12 cellular contexts compared by ENCODE assay signal in the genomic region with DNA sequence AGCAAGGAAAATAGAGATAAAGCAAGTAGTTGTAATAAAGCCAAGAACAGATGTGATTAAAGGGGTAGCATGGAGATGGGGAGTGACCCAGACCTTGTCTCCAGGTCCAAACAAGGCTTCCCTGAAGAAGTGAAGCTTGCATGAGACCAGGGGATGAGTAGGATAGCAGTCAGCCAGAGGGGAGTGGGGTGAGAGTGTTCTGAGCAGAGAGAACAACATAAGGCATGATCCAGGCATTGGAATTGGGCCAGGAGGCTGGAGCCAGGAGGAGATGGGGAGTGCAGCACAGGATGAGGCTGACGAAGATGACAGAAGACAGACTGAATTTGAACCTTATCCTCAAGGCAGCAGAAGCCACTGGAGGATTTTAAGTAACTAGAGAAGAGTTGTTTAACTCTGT. TPM values are rescaled to one million over a fixed set of nuclear protein-coding genes. Genes with fewer than 3 reads are reported as not detected.
DNase-seq lines count a peak whose midpoint lies in the region; ATAC-seq and TF ChIP-seq lines count a peak whose summit lies in the region.
"Had no signal": no experiment of that assay in that cellular context is flagged by ENCODE, and none has a peak within 500 bp of the region (broad histone marks: within the 10 kb centered on the region; RNA-seq: fewer than 3 reads in every experiment).

No MANE protein-coding gene starts in this region.

- ATAC-seq in CD4-positive, alpha-beta T cell (ENCODE audit: poor library complexity): no peak
- ATAC-seq: stimulated activated naive CD8-positive, alpha-beta T cell treated with anti-CD3 and anti-CD28 coated beads, Interleukin-15, amount 100 ng/mL, for 72 hours had no signal

- H3K27me3 Mint-ChIP-seq in CD4-positive, alpha-beta T cell: no peaks in the 10 kb centered on the region
- H3K27me3 Mint-ChIP-seq: stimulated activated naive CD8-positive, alpha-beta T cell treated with anti-CD3 and anti-CD28 coated beads, Interleukin-15, amount 100 ng/mL, for 72 hours had no signal

- DNase-seq in AG10803 (ENCODE audit: low read depth) (peak; percentile 76), NCI-H2171 (lab: John Stamatoyannopoulos, UW) (peak; percentile 71), dorsolateral prefrontal cortex (peak in 9 of 10 donors; percentile 59 to 93 (median 67)), mucosa of gallbladder (ENCODE audit: low spot score) (peak; percentile 28), islet precursor cell (no peak), LoVo (ENCODE audit: low spot score) (no peak)
- no peak for DNase-seq in central memory CD4-positive, alpha-beta T cell
- no peak for DNase-seq in CD4-positive, alpha-beta T cell
- DNase-seq: activated CD4-positive, CD25-positive, alpha-beta regulatory T cell treated with anti-CD3 and anti-CD28 coated beads, Interleukin-2, amount 50 U/mL, for 72 hours; immature natural killer cell; right lobe of liver; stimulated activated naive CD8-positive, alpha-beta T cell treated with anti-CD3 and anti-CD28 coated beads, Interleukin-15, amount 100 ng/mL, for 72 hours had no signal

- no peaks in the 10 kb centered on the region for H3K36me3 Mint-ChIP-seq in CD4-positive, alpha-beta T cell (ENCODE audit: low read depth)

- H3K27ac ChIP-seq in dorsolateral prefrontal cortex: peak overlapping the region in 50 of 59 donors; percentile 24 to 84 (median 62)
- H3K27ac ChIP-seq in CD4-positive, alpha-beta T cell (ENCODE audit: low read depth, low read length): no peak overlapping the region
- H3K27ac ChIP-seq: right lobe of liver had no signal

- H3K4me3 Mint-ChIP-seq in CD4-positive, alpha-beta T cell: no peak overlapping the region
- H3K4me3 Mint-ChIP-seq: immature natural killer cell; stimulated activated naive CD8-positive, alpha-beta T cell treated with anti-CD3 and anti-CD28 coated beads, Interleukin-15, amount 100 ng/mL, for 72 hours had no signal

- no peaks in the 10 kb centered on the region for H3K9me3 Mint-ChIP-seq in CD4-positive, alpha-beta T cell
- H3K9me3 Mint-ChIP-seq: immature natural killer cell; stimulated activated naive CD8-positive, alpha-beta T cell treated with anti-CD3 and anti-CD28 coated beads, Interleukin-15, amount 100 ng/mL, for 72 hours had no signal

- POLR2A ChIA-PET in CD4-positive, alpha-beta T cell (lab: Charles Lee): interaction anchor here (1.0 kb wide), 1 partner anchor 9 kb away, joined by 3 read pairs; no protein-coding TSS in a partner anchor

- H3K27ac Mint-ChIP-seq in CD4-positive, alpha-beta T cell: no peak overlapping the region
- H3K27ac Mint-ChIP-seq: immature natural killer cell had no signal

- H3K4me3 ChIP-seq in AG10803 (ENCODE audit: low read length) (no peak overlapping the region), dorsolateral prefrontal cortex (peak overlapping the region in 9 of 59 donors; percentile 0 to 33 (median 13))
- H3K4me3 ChIP-seq: right lobe of liver had no signal

- CTCF ChIA-PET in CD4-positive, alpha-beta T cell (lab: Charles Lee): interaction anchor here (1.7 to 5.5 kb wide), 2 partner anchors 18 to 109 kb away, joined by 9 to 26 read pairs; no protein-coding TSS in a partner anchor

- H3K27me3 ChIP-seq in dorsolateral prefrontal cortex: no peaks in the 10 kb centered on the region
- H3K27me3 ChIP-seq in CD4-positive, alpha-beta T cell (ENCODE audit: control insufficient read depth, insufficient read depth, low read length): no peaks in the 10 kb centered on the region
- H3K27me3 ChIP-seq: right lobe of liver had no signal

- intact Hi-C loops in dorsolateral prefrontal cortex (cut with DNase I): no loop called here
- intact Hi-C loops in CD4-positive, alpha-beta T cell (cut with DNase I, micrococcal nuclease): no loop called here

- H3K9me3 ChIP-seq in CD4-positive, alpha-beta T cell (ENCODE audit: control insufficient read depth, low read length): no peaks in the 10 kb centered on the region
- H3K9me3 ChIP-seq: right lobe of liver had no signal

- TF ChIP-seq CTCF in AG10803 (conservative IDR thresholded peaks at IDR 0.05; ENCODE audit: low read length) (no peak), dorsolateral prefrontal cortex (IDR thresholded peaks at IDR 0.05 in 54 of 56, conservative IDR thresholded peaks at IDR 0.05 in 2 of 56; ENCODE audit: low read depth in 1 of 56, partially characterized antibody in 56 of 56) (no peak)
- no peak for TF ChIP-seq CTCF in CD4-positive, alpha-beta T cell (IDR thresholded peaks at IDR 0.05)

- H3K4me1 Mint-ChIP-seq in CD4-positive, alpha-beta T cell (ENCODE audit: low read depth): peaks cover 22% of the 10 kb centered on the region
- H3K4me1 Mint-ChIP-seq: immature natural killer cell had no signal

RNA-seq across cellular contexts. Expression of a gene that starts 7.2 kb away (rescaled TPM):
- total RNA-seq in dorsolateral prefrontal cortex: 100 to 1,000 TPM; 156 to 398 (median 304) TPM
- 14.0 TPM for total RNA-seq in mucosa of gallbladder
- total RNA-seq in CD4-positive, alpha-beta T cell: 1 to 10 TPM; 5.6 to 6.9 TPM

RNA-seq across cellular contexts. Expression of a gene that starts 21.2 kb away (rescaled TPM):
- total RNA-seq in dorsolateral prefrontal cortex (10 to 100 TPM in 119 of 120 experiments, 1 to 10 TPM in 1; 9.8 to 63.1 (median 38.4) TPM), mucosa of gallbladder (18.2 TPM)
- 10 to 100 TPM; 17.4 TPM for total RNA-seq in CD4-positive, alpha-beta T cell

Comparison
In these comparisons a context has a peak if more than half of its experiments do, and no peak if none do; other contexts are left out.
1. DNase-seq: peak in AG10803 (single experiment), NCI-H2171 (single experiment), dorsolateral prefrontal cortex (9 of 10) and mucosa of gallbladder (single experiment); none in central memory CD4-positive, alpha-beta T cell (single experiment), islet precursor cell (single experiment), CD4-positive, alpha-beta T cell (0 of 10) and LoVo (single experiment).
2. RNA of a gene that starts 7.2 kb away (total RNA-seq): 156 to 398 TPM in dorsolateral prefrontal cortex; 14.0 TPM in mucosa of gallbladder (single experiment) and 5.6 to 6.9 TPM in CD4-positive, alpha-beta T cell; every median in the first group is over 10 times any median in the second.